ENCODE assay signal across 9 cellular contexts in genomic region chr3:5197470-5198312, GRCh38. TPM values are rescaled to one million over a fixed set of nuclear protein-coding genes. Genes with fewer than 3 reads are reported as not detected.
DNase-seq lines count a peak whose midpoint lies in the region; ATAC-seq and TF ChIP-seq lines count a peak whose summit lies in the region.
"Had no signal": no experiment of that assay in that cellular context is flagged by ENCODE, and none has a peak within 500 bp of the region (broad histone marks: within the 10 kb centered on the region; RNA-seq: fewer than 3 reads in every experiment).

No MANE protein-coding gene starts in this region.

- H3K4me3 Mint-ChIP-seq in CD4-positive, CD25-positive, alpha-beta regulatory T cell, result peak overlapping the region; percentile 75 to 86 (median 81)
- H3K4me3 Mint-ChIP-seq in WTC11, result no peak overlapping the region
- H3K4me3 Mint-ChIP-seq: nephron had no signal

- WGBS in gastroesophageal sphincter (ENCODE audit: low coverage in 1 of 2), 2 donors, result 84 to 96% methylated on average over 7 of the region's 8 CpGs
- WGBS in transverse colon (ENCODE audit: low coverage in 1 of 2), 2 donors, result 87 to 90% methylated on average over 4 to 8 of the region's 8 CpGs
- 93% methylated on average over 8 of the region's 8 CpGs for WGBS in prostate gland

- peaks cover 0 to 3% (median 0%) of the 10 kb centered on the region in 7 donors for H3K9me3 Mint-ChIP-seq in CD4-positive, CD25-positive, alpha-beta regulatory T cell
- H3K9me3 Mint-ChIP-seq in WTC11, result no peaks in the 10 kb centered on the region
- H3K9me3 Mint-ChIP-seq: nephron had no signal

- H3K36me3 Mint-ChIP-seq in CD4-positive, CD25-positive, alpha-beta regulatory T cell, result peaks cover 38% of the 10 kb centered on the region
- H3K36me3 Mint-ChIP-seq in WTC11, result peaks cover 39% of the 10 kb centered on the region

- in situ Hi-C loops in transverse colon (cut with MboI; ENCODE audit: low pct_ligation_motif_present in 1 of 4, low pct_unique_long_range_greater_than_20kb in 1 of 4, low sequenced_read_pairs in 3 of 4), result no loop called here

- TF ChIP-seq POLR2A in gastroesophageal sphincter (IDR thresholded peaks at IDR 0.05) (no peak), transverse colon (IDR thresholded peaks at IDR 0.05) (no peak), prostate gland (IDR thresholded peaks at IDR 0.05) (no peak)

- intact Hi-C loops in transverse colon (cut with DNase I; ENCODE audit: low total_unique reads), result no loop called here
- intact Hi-C loops in prostate gland (cut with DNase I), result no loop called here

- peak; percentile 79 to 84 for ATAC-seq in CD4-positive, CD25-positive, alpha-beta regulatory T cell (ENCODE audit: low read depth in 2 of 2)
- ATAC-seq in GM19452 (IDR thresholded peaks at IDR 0.05; ENCODE audit: unreplicated experiment) (peak; percentile 68), HG03432 (IDR thresholded peaks at IDR 0.05; ENCODE audit: unreplicated experiment) (peak; percentile 75), WTC11 (no peak), gastroesophageal sphincter (peak; percentile 44)

- H3K27ac ChIP-seq in CD4-positive, CD25-positive, alpha-beta regulatory T cell (ENCODE audit: insufficient read depth, low read length, poor library complexity, severe bottlenecking), result peak overlapping the region; percentile 80
- H3K27ac ChIP-seq in gastroesophageal sphincter (peak overlapping the region in 2 of 4 donors; percentile 14 to 19), transverse colon (peak overlapping the region; percentile 17 to 54 (median 44)), prostate gland (no peak overlapping the region)

- peaks cover 42 to 87% (median 71%) of the 10 kb centered on the region in 4 donors for H3K4me1 Mint-ChIP-seq in CD4-positive, CD25-positive, alpha-beta regulatory T cell
- H3K4me1 Mint-ChIP-seq in WTC11, result peaks cover 51% of the 10 kb centered on the region
- H3K4me1 Mint-ChIP-seq: nephron had no signal

- H3K9me3 ChIP-seq in CD4-positive, CD25-positive, alpha-beta regulatory T cell (ENCODE audit: control insufficient read depth in 2 of 2, low read length in 2 of 2), result no peaks in the 10 kb centered on the region
- no peaks in the 10 kb centered on the region for H3K9me3 ChIP-seq in gastroesophageal sphincter
- no peaks in the 10 kb centered on the region for H3K9me3 ChIP-seq in transverse colon
- H3K9me3 ChIP-seq in prostate gland, result no peaks in the 10 kb centered on the region

- POLR2A ChIA-PET in WTC11 (lab: Charles Lee), result interaction anchor here (1.6 kb wide), 1 partner anchor 16 kb away, joined by 4 read pairs; no protein-coding TSS in a partner anchor

- DNase-seq in CD4-positive, CD25-positive, alpha-beta regulatory T cell, result peak; percentile 33 to 89 (median 75)
- DNase-seq in WTC11 (ENCODE audit: low spot score) (no peak), transverse colon (no peak), prostate gland (ENCODE audit: low spot score) (no peak), NCI-H2171 treated with DMSO at 0.1 percent for 48 hours (lab: John Stamatoyannopoulos, UW) (no peak)

- TF ChIP-seq CTCF in WTC11 (IDR thresholded peaks at IDR 0.05) (no peak), gastroesophageal sphincter (IDR thresholded peaks at IDR 0.05) (no peak), transverse colon (IDR thresholded peaks at IDR 0.05) (no peak), prostate gland (IDR thresholded peaks at IDR 0.05) (no peak)

- H3K27me3 ChIP-seq in CD4-positive, CD25-positive, alpha-beta regulatory T cell (ENCODE audit: control insufficient read depth, insufficient read depth, low read length), result no peaks in the 10 kb centered on the region
- H3K27me3 ChIP-seq in gastroesophageal sphincter (no peaks in the 10 kb centered on the region), transverse colon (no peaks in the 10 kb centered on the region), prostate gland (replicated peaks; ENCODE audit: insufficient read depth) (no peaks in the 10 kb centered on the region)

- H3K27me3 Mint-ChIP-seq in CD4-positive, CD25-positive, alpha-beta regulatory T cell, result no peaks in the 10 kb centered on the region
- H3K27me3 Mint-ChIP-seq in WTC11 (ENCODE audit: low read depth), result no peaks in the 10 kb centered on the region

- H3K36me3 ChIP-seq in CD4-positive, CD25-positive, alpha-beta regulatory T cell (ENCODE audit: control insufficient read depth, insufficient read depth, low read length), result peaks cover 38% of the 10 kb centered on the region
- H3K36me3 ChIP-seq in gastroesophageal sphincter, result peaks cover 0 to 66% of the 10 kb centered on the region in 2 donors
- H3K36me3 ChIP-seq in transverse colon, result peaks cover 0 to 23% (median 11%) of the 10 kb centered on the region in 4 donors
- no peaks in the 10 kb centered on the region for H3K36me3 ChIP-seq in prostate gland

- CTCF ChIA-PET in WTC11 (lab: Charles Lee), result interaction anchor here (0.6 to 1.6 kb wide), 3 partner anchors 15 to 359 kb away, joined by 3 to 6 read pairs (median 5); no protein-coding TSS in a partner anchor

- peak overlapping the region; percentile 84 for H3K4me3 ChIP-seq in CD4-positive, CD25-positive, alpha-beta regulatory T cell (ENCODE audit: low read depth, low read length)
- H3K4me3 ChIP-seq in gastroesophageal sphincter, result no peak overlapping the region
- no peak overlapping the region for H3K4me3 ChIP-seq in transverse colon
- H3K4me3 ChIP-seq in prostate gland, result no peak overlapping the region

- peak overlapping the region; percentile 91 to 95 (median 94) for H3K27ac Mint-ChIP-seq in CD4-positive, CD25-positive, alpha-beta regulatory T cell
- H3K27ac Mint-ChIP-seq in WTC11, result peak overlapping the region; percentile 96

- H3K4me1 ChIP-seq in CD4-positive, CD25-positive, alpha-beta regulatory T cell (ENCODE audit: control insufficient read depth, insufficient read depth, low read length, poor library complexity, severe bottlenecking), result peaks cover 77% of the 10 kb centered on the region
- H3K4me1 ChIP-seq in gastroesophageal sphincter (peaks cover 3 to 47% (median 13%) of the 10 kb centered on the region in 3 donors), transverse colon (peaks cover 9 to 47% (median 15%) of the 10 kb centered on the region in 4 donors), prostate gland (replicated peaks) (no peaks in the 10 kb centered on the region)

- TF ChIP-seq EP300 in gastroesophageal sphincter (IDR thresholded peaks at IDR 0.05) (no peak), transverse colon (IDR thresholded peaks at IDR 0.05; ENCODE audit: low read depth) (no peak)

TF ChIP-seq in WTC11, 78 proteins besides CTCF, POLR2A, EP300 and RAD21:
- TF ChIP-seq ZBTB21 (CRISPR knock-in tag; IDR thresholded peaks at IDR 0.05; ENCODE audit: borderline replicate concordance) (no peak), ZBTB43 (CRISPR knock-in tag; IDR thresholded peaks at IDR 0.05) (no peak), JAZF1 (CRISPR knock-in tag; IDR thresholded peaks at IDR 0.05) (no peak), E2F5 (CRISPR knock-in tag; IDR thresholded peaks at IDR 0.05) (no peak), NR2C2 (CRISPR knock-in tag; IDR thresholded peaks at IDR 0.05) (no peak), ZNF396 (CRISPR knock-in tag; IDR thresholded peaks at IDR 0.05; ENCODE audit: borderline replicate concordance) (peak; percentile 73; the same call in 1 of the 2 replicates), ZNF121 (CRISPR knock-in tag; IDR thresholded peaks at IDR 0.05) (peak; percentile 83), GABPB1 (CRISPR knock-in tag; IDR thresholded peaks at IDR 0.05) (peak; percentile 99), MXD4 (CRISPR knock-in tag; IDR thresholded peaks at IDR 0.05; ENCODE audit: borderline replicate concordance) (no peak)
TF ChIP-seq in WTC11: peak in this region for 3.

RNA-seq across cellular contexts. Expression of gene EDEM1, which starts 10.2 kb away (rescaled TPM):
- total RNA-seq in CD4-positive, CD25-positive, alpha-beta regulatory T cell, result 99.3 TPM
- polyA plus RNA-seq in CD4-positive, CD25-positive, alpha-beta regulatory T cell, result 10 to 100 TPM; 51.1 to 56.8 (median 54.5) TPM
- 18.0 to 22.4 TPM (median 18.0 TPM) in 3 replicates for total RNA-seq in WTC11 (2021)
- 10 to 100 TPM; 18.4 to 41.7 (median 35.8) TPM for total RNA-seq in gastroesophageal sphincter
- total RNA-seq in transverse colon, result 100 to 1,000 TPM in 1 of 4 donors, 10 to 100 TPM in 3; 27.3 to 312 (median 42.3) TPM
- total RNA-seq in prostate gland, result 10 to 100 TPM; 40.5 to 63.1 TPM

Comparison
In these comparisons a context has a peak if more than half of its experiments do, and no peak if none do; other contexts are left out.
1. DNase-seq: peak in CD4-positive, CD25-positive, alpha-beta regulatory T cell (3 of 3); none in WTC11 (single experiment), transverse colon (single experiment), prostate gland (single experiment) and NCI-H2171 treated with DMSO at 0.1 percent for 48 hours (single experiment).
2. H3K27ac ChIP-seq: peak in CD4-positive, CD25-positive, alpha-beta regulatory T cell (single experiment) and transverse colon (4 of 4); none in prostate gland (0 of 2).